10 cellular contexts compared by ENCODE assay signal in the genomic region with DNA sequence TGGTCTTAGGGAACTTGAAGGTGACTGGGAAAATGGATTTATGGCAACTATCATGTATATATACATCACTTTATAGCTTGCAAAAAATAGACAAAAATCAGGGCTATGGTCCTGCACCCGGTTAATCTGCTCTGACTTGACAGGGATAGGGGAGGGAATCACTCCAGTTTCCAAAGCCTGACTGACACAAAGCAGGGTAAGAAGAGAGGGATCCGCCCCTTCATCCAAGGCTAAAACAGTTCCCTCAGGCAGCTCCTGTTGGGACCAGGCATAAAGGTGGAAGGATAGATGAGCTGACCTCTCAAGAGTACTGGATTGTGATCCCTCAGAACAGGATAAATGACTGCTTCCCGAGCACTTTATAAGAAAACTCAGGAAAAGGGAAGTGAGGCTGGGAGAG. TPM values are rescaled to one million over a fixed set of nuclear protein-coding genes. Genes with fewer than 3 reads are reported as not detected.
DNase-seq lines count a peak whose midpoint lies in the region; ATAC-seq and TF ChIP-seq lines count a peak whose summit lies in the region.
"Had no signal": no experiment of that assay in that cellular context is flagged by ENCODE, and none has a peak within 500 bp of the region (broad histone marks: within the 10 kb centered on the region; RNA-seq: fewer than 3 reads in every experiment).

No MANE protein-coding gene starts in this region.

- H3K27me3 Mint-ChIP-seq in T-helper 1 cell treated with Interleukin-12 subunit alpha and Interleukin-12 subunit beta and Interleukin-4 antibody, amounts not matched to agents 30 μg/mL and 1 μg/mL, for 36 hours (ENCODE audit: low read depth): no peaks in the 10 kb centered on the region
- no peaks in the 10 kb centered on the region for H3K27me3 Mint-ChIP-seq in activated B cell treated with CpG ODN at 0.5 μM for 24 hours

- H3K27me3 ChIP-seq in iPS-18a (ENCODE audit: control insufficient read depth, insufficient read depth, low read length): no peaks in the 10 kb centered on the region

- H3K9me3 ChIP-seq in iPS-18a (ENCODE audit: control insufficient read depth, low read depth, low read length): no peaks in the 10 kb centered on the region
- H3K9me3 ChIP-seq: A549, mucosa of descending colon had no signal

- TF ChIP-seq CTCF in activated B cell treated with CpG ODN at 0.5 μM for 24 hours (IDR thresholded peaks at IDR 0.05): no peak

- in situ Hi-C loops in KBM-7 (cut with MboI; ENCODE audit: low pct_unique_long_range_greater_than_20kb, low sequenced_read_pairs): no loop called here

- intact Hi-C loops in activated B cell treated with CpG ODN at 0.5 μM for 24 hours (cut with micrococcal nuclease): no loop called here

- H3K4me1 Mint-ChIP-seq in T-helper 1 cell treated with Interleukin-12 subunit alpha and Interleukin-12 subunit beta and Interleukin-4 antibody, amounts not matched to agents 30 μg/mL and 1 μg/mL, for 36 hours (ENCODE audit: low read depth): peaks cover 65% of the 10 kb centered on the region
- H3K4me1 Mint-ChIP-seq in activated B cell treated with CpG ODN at 0.5 μM for 24 hours: peaks cover 75% of the 10 kb centered on the region
- H3K4me1 Mint-ChIP-seq in stimulated activated effector memory CD8-positive, alpha-beta T cell treated with anti-CD3 and anti-CD28 coated beads, Interleukin-12 subunit alpha, Interleukin-12 subunit beta, amount 100 ng/mL, for 72 hours: peaks cover 75% of the 10 kb centered on the region

- peak overlapping the region; percentile 100 for H3K27ac Mint-ChIP-seq in T-helper 1 cell treated with Interleukin-12 subunit alpha and Interleukin-12 subunit beta and Interleukin-4 antibody, amounts not matched to agents 30 μg/mL and 1 μg/mL, for 36 hours
- peak overlapping the region; percentile 93 for H3K27ac Mint-ChIP-seq in activated B cell treated with CpG ODN at 0.5 μM for 24 hours
- peak overlapping the region; percentile 99 for H3K27ac Mint-ChIP-seq in stimulated activated effector memory CD8-positive, alpha-beta T cell treated with anti-CD3 and anti-CD28 coated beads, Interleukin-12 subunit alpha, Interleukin-12 subunit beta, amount 100 ng/mL, for 72 hours

- H3K4me3 ChIP-seq in iPS-18a (ENCODE audit: low read length): peak overlapping the region; percentile 70
- H3K4me3 ChIP-seq: mucosa of descending colon had no signal

- peaks cover 9% of the 10 kb centered on the region for H3K36me3 ChIP-seq in iPS-18a (ENCODE audit: control insufficient read depth, low read depth, low read length)

- DNase-seq in T-helper 1 cell (no peak), activated B cell treated with CpG ODN at 0.5 μM for 24 hours (no peak), KBM-7 (no peak), T1000 (lab: John Stamatoyannopoulos, UW) (no peak)
- DNase-seq in stimulated activated effector memory CD8-positive, alpha-beta T cell treated with anti-CD3 and anti-CD28 coated beads, Interleukin-12 subunit alpha, Interleukin-12 subunit beta, amount 100 ng/mL, for 72 hours (ENCODE audit: low spot score in 2 of 2): no peak

- CTCF ChIA-PET in activated B cell treated with CpG ODN at 0.5 μM for 24 hours (lab: Charles Lee): interaction anchor here (1.6 to 2.3 kb wide), 3 partner anchors 18 to 96 kb away, joined by 6 to 8 read pairs (median 8); partner anchors contain the start of genes ADAM15 and PMVK

- H3K27ac ChIP-seq in iPS-18a (ENCODE audit: low read length): no peak overlapping the region
- H3K27ac ChIP-seq: A549 had no signal

- peak overlapping the region; percentile 80 for H3K9ac ChIP-seq in iPS-18a (ENCODE audit: low read length)

- POLR2A ChIA-PET in activated B cell treated with CpG ODN at 0.5 μM for 24 hours (lab: Charles Lee): interaction anchor here (0.5 to 6.8 kb wide), 5 partner anchors 12 to 551 kb away, joined by 3 to 52 read pairs (median 6); partner anchors contain the start of gene PMVK

- ATAC-seq in activated B cell treated with CpG ODN at 0.5 μM for 24 hours (ENCODE audit: low read depth) (no peak), GM21529 (IDR thresholded peaks at IDR 0.05; ENCODE audit: unreplicated experiment) (no peak)
- no peak for ATAC-seq in stimulated activated effector memory CD8-positive, alpha-beta T cell treated with anti-CD3 and anti-CD28 coated beads, Interleukin-12 subunit alpha, Interleukin-12 subunit beta, amount 100 ng/mL, for 72 hours

- H3K36me3 Mint-ChIP-seq in T-helper 1 cell treated with Interleukin-12 subunit alpha and Interleukin-12 subunit beta and Interleukin-4 antibody, amounts not matched to agents 30 μg/mL and 1 μg/mL, for 36 hours (ENCODE audit: low read depth): peaks cover 32% of the 10 kb centered on the region
- H3K36me3 Mint-ChIP-seq in activated B cell treated with CpG ODN at 0.5 μM for 24 hours (ENCODE audit: low read depth): peaks cover 23% of the 10 kb centered on the region
- H3K36me3 Mint-ChIP-seq in stimulated activated effector memory CD8-positive, alpha-beta T cell treated with anti-CD3 and anti-CD28 coated beads, Interleukin-12 subunit alpha, Interleukin-12 subunit beta, amount 100 ng/mL, for 72 hours: peaks cover 63% of the 10 kb centered on the region

- H3K4me1 ChIP-seq in iPS-18a (ENCODE audit: control insufficient read depth, low read depth, low read length): peaks cover 23% of the 10 kb centered on the region

- no peaks in the 10 kb centered on the region for H3K9me3 Mint-ChIP-seq in T-helper 1 cell treated with Interleukin-12 subunit alpha and Interleukin-12 subunit beta and Interleukin-4 antibody, amounts not matched to agents 30 μg/mL and 1 μg/mL, for 36 hours
- H3K9me3 Mint-ChIP-seq in activated B cell treated with CpG ODN at 0.5 μM for 24 hours: no peaks in the 10 kb centered on the region
- no peaks in the 10 kb centered on the region for H3K9me3 Mint-ChIP-seq in stimulated activated effector memory CD8-positive, alpha-beta T cell treated with anti-CD3 and anti-CD28 coated beads, Interleukin-12 subunit alpha, Interleukin-12 subunit beta, amount 100 ng/mL, for 72 hours

- peak overlapping the region; percentile 98 for H3K4me3 Mint-ChIP-seq in T-helper 1 cell treated with Interleukin-12 subunit alpha and Interleukin-12 subunit beta and Interleukin-4 antibody, amounts not matched to agents 30 μg/mL and 1 μg/mL, for 36 hours
- H3K4me3 Mint-ChIP-seq in activated B cell treated with CpG ODN at 0.5 μM for 24 hours: peak overlapping the region; percentile 91
- peak overlapping the region; percentile 95 for H3K4me3 Mint-ChIP-seq in stimulated activated effector memory CD8-positive, alpha-beta T cell treated with anti-CD3 and anti-CD28 coated beads, Interleukin-12 subunit alpha, Interleukin-12 subunit beta, amount 100 ng/mL, for 72 hours

RNA-seq across cellular contexts. Expression of gene PBXIP1, which starts 1.4 kb away (rescaled TPM):
- total RNA-seq in activated B cell treated with CpG ODN at 0.5 μM for 24 hours: 42.4 and 43.2 TPM in 2 replicates

RNA-seq across cellular contexts. Expression of gene PYGO2, which starts 7.0 kb away (rescaled TPM):
- 33.1 and 38.1 TPM in 2 replicates for total RNA-seq in activated B cell treated with CpG ODN at 0.5 μM for 24 hours

RNA-seq across cellular contexts. Expression of gene SHC1, which starts 16.0 kb away (rescaled TPM):
- 59.3 and 60.9 TPM in 2 replicates for total RNA-seq in activated B cell treated with CpG ODN at 0.5 μM for 24 hours

RNA-seq across cellular contexts. Expression of gene PMVK, which starts 18.0 kb away (rescaled TPM):
- total RNA-seq in activated B cell treated with CpG ODN at 0.5 μM for 24 hours: 24.6 and 26.3 TPM in 2 replicates

RNA-seq across cellular contexts. Expression of gene CKS1B, which starts 19.9 kb away (rescaled TPM):
- total RNA-seq in activated B cell treated with CpG ODN at 0.5 μM for 24 hours: 25.3 and 26.6 TPM in 2 replicates
